In genomic region chr6:25342784-25343183, GRCh38 we compare ENCODE assay signal across 16 cellular contexts.
DNase-seq lines count a peak whose midpoint lies in the region; ATAC-seq and TF ChIP-seq lines count a peak whose summit lies in the region.
"Had no signal": no experiment of that assay in that cellular context is flagged by ENCODE, and none has a peak within 500 bp of the region (broad histone marks: within the 10 kb centered on the region; RNA-seq: fewer than 3 reads in every experiment).

No MANE protein-coding gene starts in this region.

- peaks cover 11% of the 10 kb centered on the region for H3K79me2 ChIP-seq in neural progenitor cell (ENCODE audit: low read depth)

- H3K36me3 Mint-ChIP-seq in neural progenitor cell: no peaks in the 10 kb centered on the region
- no peaks in the 10 kb centered on the region for H3K36me3 Mint-ChIP-seq in activated T-cell treated with anti-CD3 and anti-CD28 coated beads, Interleukin-2, amount 50 U/mL, for 4 hours (ENCODE audit: insufficient read depth)

- H3K4me3 Mint-ChIP-seq in neural progenitor cell: peak overlapping the region; percentile 25
- no peak overlapping the region for H3K4me3 Mint-ChIP-seq in activated T-cell treated with anti-CD3 and anti-CD28 coated beads, Interleukin-2, amount 50 U/mL, for 4 hours
- H3K4me3 Mint-ChIP-seq: neural crest cell had no signal

- no peaks in the 10 kb centered on the region for H3K9me3 Mint-ChIP-seq in neural progenitor cell
- H3K9me3 Mint-ChIP-seq in activated T-cell treated with anti-CD3 and anti-CD28 coated beads, Interleukin-2, amount 50 U/mL, for 4 hours: no peaks in the 10 kb centered on the region
- H3K9me3 Mint-ChIP-seq: neural crest cell had no signal

- H4K20me1 ChIP-seq in neural progenitor cell (ENCODE audit: low read depth): no peaks in the 10 kb centered on the region

- H3K9ac ChIP-seq in neural progenitor cell: no peak overlapping the region

- peak overlapping the region; percentile 85 for H3K27ac Mint-ChIP-seq in neural progenitor cell

- H3K9me3 ChIP-seq in neural progenitor cell (ENCODE audit: low read depth): no peaks in the 10 kb centered on the region
- H3K9me3 ChIP-seq: heart right ventricle, upper lobe of left lung had no signal

- TF ChIP-seq CTCF in cardiac fibroblast (IDR thresholded peaks at IDR 0.05; ENCODE audit: low read depth, low read length) (no peak), neural progenitor cell (IDR thresholded peaks at IDR 0.05) (no peak), coronary artery (IDR thresholded peaks at IDR 0.05) (no peak)

- no peak for ATAC-seq in activated T-cell treated with anti-CD3 and anti-CD28 coated beads, Interleukin-2, amount 50 U/mL, for 4 hours
- ATAC-seq: Panc1 had no signal

- H3K36me3 ChIP-seq in neural progenitor cell: no peaks in the 10 kb centered on the region
- H3K36me3 ChIP-seq: heart right ventricle, upper lobe of left lung had no signal

- H3F3A ChIP-seq in neural progenitor cell (ENCODE audit: low read depth): no peaks in the 10 kb centered on the region

- DNase-seq in DMS 273 (lab: John Stamatoyannopoulos, UW; ENCODE audit: unreplicated experiment) (peak; percentile 11), DMS 273 treated with DMSO at 0.1 percent for 48 hours (lab: John Stamatoyannopoulos, UW) (no peak), NCI-H69 (lab: John Stamatoyannopoulos, UW) (peak; percentile 41), cardiac fibroblast (ENCODE audit: low read depth in 2 of 2) (peak; percentile 66), neural progenitor cell (ENCODE audit: low spot score) (no peak), coronary artery (ENCODE audit: low spot score) (no peak), NK-92 (lab: John Stamatoyannopoulos, UW; ENCODE audit: unreplicated experiment) (no peak)
- no peak for DNase-seq in activated T-cell treated with anti-CD3 and anti-CD28 coated beads, Interleukin-2, amount 50 U/mL, for 4 hours
- DNase-seq: DMS79, heart right ventricle, NCI-H187, T-helper 9 cell, upper lobe of left lung had no signal

- no peak overlapping the region for H3K4me2 ChIP-seq in neural progenitor cell

- H3K4me1 Mint-ChIP-seq in neural progenitor cell: peaks cover 14% of the 10 kb centered on the region
- peaks cover 10% of the 10 kb centered on the region for H3K4me1 Mint-ChIP-seq in activated T-cell treated with anti-CD3 and anti-CD28 coated beads, Interleukin-2, amount 50 U/mL, for 4 hours (ENCODE audit: low read depth)

- H3K27me3 Mint-ChIP-seq in neural progenitor cell (ENCODE audit: insufficient read depth, low read depth): no peaks in the 10 kb centered on the region
- H3K27me3 Mint-ChIP-seq in activated T-cell treated with anti-CD3 and anti-CD28 coated beads, Interleukin-2, amount 50 U/mL, for 4 hours (ENCODE audit: low read depth): no peaks in the 10 kb centered on the region

- H3K4me1 ChIP-seq in neural progenitor cell: peaks cover 12% of the 10 kb centered on the region

- H3K27me3 ChIP-seq in neural progenitor cell: no peaks in the 10 kb centered on the region
- H3K27me3 ChIP-seq: upper lobe of left lung had no signal

- H3K4me3 ChIP-seq in cardiac fibroblast (replicated peaks in 1 of 2; ENCODE audit: low read depth in 2 of 2, low read length in 2 of 2) (no peak overlapping the region), neural progenitor cell (no peak overlapping the region), coronary artery (no peak overlapping the region)
- H3K4me3 ChIP-seq: heart right ventricle, upper lobe of left lung had no signal

- no peak overlapping the region for H3K27ac ChIP-seq in neural progenitor cell
- no peak overlapping the region for H3K27ac ChIP-seq in coronary artery
- H3K27ac ChIP-seq: 22Rv1, heart right ventricle, upper lobe of left lung had no signal

- no peak overlapping the region for H2AFZ ChIP-seq in neural progenitor cell (replicated peaks)

Comparison
In these comparisons a context has a peak if more than half of its experiments do, and no peak if none do; other contexts are left out.
1. DNase-seq: peak in DMS 273 (single experiment), NCI-H69 (single experiment) and cardiac fibroblast (2 of 2); none in DMS 273 treated with DMSO at 0.1 percent for 48 hours (single experiment), neural progenitor cell (single experiment), coronary artery (single experiment), NK-92 (single experiment) and activated T-cell treated with anti-CD3 and anti-CD28 coated beads, Interleukin-2, amount 50 U/mL, for 4 hours (single experiment).